In genomic region chr16:28846080-28846932, GRCh38 we compare ENCODE assay signal across 1 cellular context.
TF ChIP-seq lines count a peak whose summit lies in the region.

Gene TUFM (minus strand): TSS chr16:28846348. CDS start chr16:28846269, 79 bp downstream.

TF ChIP-seq in GM12878, 131 proteins besides CTCF, POLR2A, EP300 and RAD21 (continued from another document and continues in another):
- TF ChIP-seq MLLT1 (IDR thresholded peaks at IDR 0.05) (no peak; the same call in 1 of the 2 replicates), SIN3A (IDR thresholded peaks at IDR 0.05; ENCODE audit: low read depth, low read length) (peak; percentile 78), PML (IDR thresholded peaks at IDR 0.05; ENCODE audit: low read length) (peak; percentile 91), MEF2A (IDR thresholded peaks at IDR 0.05; ENCODE audit: insufficient read depth, low read depth, low read length) (peak; percentile 54; the same call in 1 of the 2 replicates), IRF3 (IDR thresholded peaks at IDR 0.05) (no peak), DPF2 (IDR thresholded peaks at IDR 0.05) (peak; percentile 70), RFX5 (IDR thresholded peaks at IDR 0.05; ENCODE audit: low read depth, low read length) (no peak; the same call in 1 of the 2 replicates), POLR2AphosphoS2 (IDR thresholded peaks at IDR 0.05; ENCODE audit: low read depth, low read length) (peak; percentile 82; the same call in 1 of the 2 replicates), TCF12 (IDR thresholded peaks at IDR 0.05; ENCODE audit: low read depth, low read length) (0 out of 2 replicates have a peak, but pooled peaks have one; percentile 20), EZH2 (IDR thresholded peaks at IDR 0.05; ENCODE audit: borderline replicate concordance, control insufficient read depth, low read depth, low read length) (no peak), GATAD2B (conservative IDR thresholded peaks at IDR 0.05; ENCODE audit: low read depth) (no peak; the same call in 1 of the 2 replicates), SUZ12 (IDR thresholded peaks at IDR 0.05; ENCODE audit: unreplicated experiment) (no peak), CBX3 (IDR thresholded peaks at IDR 0.05; ENCODE audit: borderline replicate concordance, low read depth) (no peak), KAT2A (conservative IDR thresholded peaks at IDR 0.05; ENCODE audit: control insufficient read depth, low read depth, low read length) (no peak), BMI1 (IDR thresholded peaks at IDR 0.05; ENCODE audit: borderline replicate concordance) (no peak), ZNF207 (IDR thresholded peaks at IDR 0.05; ENCODE audit: borderline replicate concordance) (peak; percentile 64; the same call in 1 of the 2 replicates), E2F4 (IDR thresholded peaks at IDR 0.05; ENCODE audit: low read depth, low read length) (peak; percentile 31; the same call in 1 of the 2 replicates), SIX5 (IDR thresholded peaks at IDR 0.05; ENCODE audit: low read depth, low read length, severe bottlenecking) (peak; percentile 78), CBX5 (IDR thresholded peaks at IDR 0.05; ENCODE audit: low read depth) (no peak), SP1 (IDR thresholded peaks at IDR 0.05; ENCODE audit: low read depth, low read length) (peak; percentile 76), IKZF1 (conservative IDR thresholded peaks at IDR 0.05) (peak; percentile 96), IRF4 (IDR thresholded peaks at IDR 0.05; ENCODE audit: low read depth, low read length) (peak; percentile 38; the same call in 1 of the 2 replicates), HCFC1 (IDR thresholded peaks at IDR 0.05; ENCODE audit: low read length) (peak; percentile 94), BRCA1 (IDR thresholded peaks at IDR 0.05; ENCODE audit: low read depth, low read length) (no peak), NBN (IDR thresholded peaks at IDR 0.05) (peak; percentile 98), HDGF (IDR thresholded peaks at IDR 0.05) (peak; percentile 95), TBL1XR1 (IDR thresholded peaks at IDR 0.05; ENCODE audit: low read depth, low read length) (peak; percentile 69), SREBF1 (IDR thresholded peaks at IDR 0.05; ENCODE audit: low read length) (peak; percentile 67), ZBED1 (IDR thresholded peaks at IDR 0.05; ENCODE audit: borderline replicate concordance) (peak; percentile 78; the same call in 1 of the 2 replicates), PBX3 (IDR thresholded peaks at IDR 0.05; ENCODE audit: insufficient replicate concordance, low read depth, low read length) (peak; percentile 50), ATF3 (IDR thresholded peaks at IDR 0.05; ENCODE audit: borderline replicate concordance, extremely low read depth, low read depth, low read length) (peak; percentile 32; the same call in 1 of the 2 replicates), RUNX3 (IDR thresholded peaks at IDR 0.05; ENCODE audit: low read length) (peak; percentile 81), ZBTB40 (IDR thresholded peaks at IDR 0.05; ENCODE audit: borderline replicate concordance) (peak; percentile 98), NFYA (IDR thresholded peaks at IDR 0.05; ENCODE audit: borderline replicate concordance, low read depth, low read length) (no peak), RELA (IDR thresholded peaks at IDR 0.05; ENCODE audit: borderline replicate concordance, partially characterized antibody) (peak; percentile 68), JUNB (IDR thresholded peaks at IDR 0.05) (no peak), LARP7 (IDR thresholded peaks at IDR 0.05) (peak; percentile 79), MYC (IDR thresholded peaks at IDR 0.05; ENCODE audit: insufficient read depth, insufficient read length, insufficient replicate concordance, low read length, severe bottlenecking) (peak; percentile 89), SMAD5 (IDR thresholded peaks at IDR 0.05; ENCODE audit: low read depth) (peak; percentile 74; the same call in 1 of the 2 replicates), CREB1 (IDR thresholded peaks at IDR 0.05; ENCODE audit: low read depth) (peak; percentile 99), SMAD1 (IDR thresholded peaks at IDR 0.05; ENCODE audit: low read depth, partially characterized antibody) (no peak), ZBTB4 (CRISPR knock-in tag; IDR thresholded peaks at IDR 0.05) (no peak), EED (IDR thresholded peaks at IDR 0.05; ENCODE audit: low read depth) (no peak; the same call in 1 of the 2 replicates), CHD2 (IDR thresholded peaks at IDR 0.05; ENCODE audit: borderline replicate concordance, low read depth, low read length) (peak; percentile 79; the same call in 1 of the 2 replicates), RCOR1 (conservative IDR thresholded peaks at IDR 0.05; ENCODE audit: low read depth, low read length) (peak; percentile 60; the same call in 1 of the 2 replicates), SRF (IDR thresholded peaks at IDR 0.05; ENCODE audit: low read depth in 2 of 2, low read length in 2 of 2) (peak in 1 of 2 experiments; percentile 79; a peak in 2 of 4 replicates), GABPA (IDR thresholded peaks at IDR 0.05; ENCODE audit: low read depth) (peak; percentile 99), BCL3 (IDR thresholded peaks at IDR 0.05; ENCODE audit: borderline replicate concordance, insufficient read depth, low read depth, low read length, poor library complexity, severe bottlenecking) (no peak), HDAC2 (IDR thresholded peaks at IDR 0.05) (no peak), TCF7 (IDR thresholded peaks at IDR 0.05; ENCODE audit: borderline replicate concordance) (0 out of 2 replicates have a peak, but pooled peaks have one; percentile 17), BHLHE40 (IDR thresholded peaks at IDR 0.05; ENCODE audit: borderline replicate concordance in 1 of 2, low read depth in 2 of 2, low read length in 1 of 2) (peak; percentile 62 to 81; a peak in 2 of 4 replicates), SKIL (IDR thresholded peaks at IDR 0.05; ENCODE audit: low read depth, poor library complexity, severe bottlenecking) (peak; percentile 76)
